ENCODE assay signal across 11 cellular contexts in genomic region chr16:72291121-72291520, GRCh38.
DNase-seq lines count a peak whose midpoint lies in the region; ATAC-seq and TF ChIP-seq lines count a peak whose summit lies in the region.
"Had no signal": no experiment of that assay in that cellular context is flagged by ENCODE, and none has a peak within 500 bp of the region (broad histone marks: within the 10 kb centered on the region; RNA-seq: fewer than 3 reads in every experiment).

No MANE protein-coding gene starts in this region.

- H3K27ac ChIP-seq in sigmoid colon (peak overlapping the region; percentile 41 to 84 (median 74)), body of pancreas (no peak overlapping the region)
- H3K27ac ChIP-seq: right lobe of liver had no signal

- H3K9me3 ChIP-seq in sigmoid colon (no peaks in the 10 kb centered on the region), body of pancreas (no peaks in the 10 kb centered on the region)
- H3K9me3 ChIP-seq: right lobe of liver had no signal

- H3K36me3 ChIP-seq in sigmoid colon = no peaks in the 10 kb centered on the region
- no peaks in the 10 kb centered on the region for H3K36me3 ChIP-seq in body of pancreas (replicated peaks in 1 of 2; ENCODE audit: insufficient read depth in 1 of 2, low read depth in 2 of 2)
- H3K36me3 ChIP-seq: right lobe of liver had no signal

- TF ChIP-seq CTCF in fibroblast of mammary gland (conservative IDR thresholded peaks at IDR 0.05; ENCODE audit: control insufficient read depth, insufficient read depth, low read depth, low read length) (no peak), sigmoid colon (IDR thresholded peaks at IDR 0.05) (no peak), body of pancreas (IDR thresholded peaks at IDR 0.05) (no peak)

- DNase-seq in ELF-1 (ENCODE audit: low read depth, low spot score) (peak; percentile 15), SW480 (ENCODE audit: low spot score) (peak; percentile 10), fibroblast of mammary gland (ENCODE audit: low read depth) (peak; percentile 65), sigmoid colon (no peak), hippocampal formation (lab: John Stamatoyannopoulos, UW) (no peak), body of pancreas (no peak), medulla oblongata (ENCODE audit: extremely low spot score) (no peak), globus pallidus (ENCODE audit: low spot score) (no peak)
- DNase-seq: CD8-positive, alpha-beta T cell; NCI-H2029; right lobe of liver had no signal

- intact Hi-C loops in sigmoid colon (cut with DNase I) (no loop called here), body of pancreas (cut with DNase I) (no loop called here)

- H3K27me3 ChIP-seq in sigmoid colon (no peaks in the 10 kb centered on the region), body of pancreas (no peaks in the 10 kb centered on the region)
- H3K27me3 ChIP-seq: right lobe of liver had no signal

- TF ChIP-seq EP300 in sigmoid colon (IDR thresholded peaks at IDR 0.05) = no peak

- H3K4me1 ChIP-seq in sigmoid colon (peaks cover 0 to 20% (median 16%) of the 10 kb centered on the region in 4 donors), body of pancreas (no peaks in the 10 kb centered on the region)
- H3K4me1 ChIP-seq: right lobe of liver had no signal

- peak overlapping the region; percentile 12 for H3K4me3 ChIP-seq in fibroblast of mammary gland (ENCODE audit: control insufficient read depth, low read depth, low read length)
- H3K4me3 ChIP-seq in sigmoid colon = no peak overlapping the region
- no peak overlapping the region for H3K4me3 ChIP-seq in body of pancreas
- H3K4me3 ChIP-seq: right lobe of liver had no signal

- TF ChIP-seq POLR2A in sigmoid colon (IDR thresholded peaks at IDR 0.05) = no peak
- no peak for TF ChIP-seq POLR2A in body of pancreas (IDR thresholded peaks at IDR 0.05)

- ATAC-seq in body of pancreas = no peak
- ATAC-seq: CD8-positive, alpha-beta T cell had no signal

- 87 to 94% methylated on average over 3 of the region's 3 CpGs for WGBS in sigmoid colon, 2 donors
- 78 to 87% methylated on average over 3 of the region's 3 CpGs for WGBS in body of pancreas, 2 donors

Comparison
In these comparisons a context has a peak if more than half of its experiments do, and no peak if none do; other contexts are left out.
1. DNase-seq: peak in ELF-1 (single experiment), SW480 (single experiment) and fibroblast of mammary gland (single experiment); none in sigmoid colon (single experiment), hippocampal formation (0 of 2), body of pancreas (0 of 4), medulla oblongata (single experiment) and globus pallidus (single experiment).
2. H3K27ac ChIP-seq: peak in sigmoid colon (4 of 4); none in body of pancreas (0 of 4).